Comparison of ENCODE assay signal across 8 cellular contexts in the genomic region with DNA sequence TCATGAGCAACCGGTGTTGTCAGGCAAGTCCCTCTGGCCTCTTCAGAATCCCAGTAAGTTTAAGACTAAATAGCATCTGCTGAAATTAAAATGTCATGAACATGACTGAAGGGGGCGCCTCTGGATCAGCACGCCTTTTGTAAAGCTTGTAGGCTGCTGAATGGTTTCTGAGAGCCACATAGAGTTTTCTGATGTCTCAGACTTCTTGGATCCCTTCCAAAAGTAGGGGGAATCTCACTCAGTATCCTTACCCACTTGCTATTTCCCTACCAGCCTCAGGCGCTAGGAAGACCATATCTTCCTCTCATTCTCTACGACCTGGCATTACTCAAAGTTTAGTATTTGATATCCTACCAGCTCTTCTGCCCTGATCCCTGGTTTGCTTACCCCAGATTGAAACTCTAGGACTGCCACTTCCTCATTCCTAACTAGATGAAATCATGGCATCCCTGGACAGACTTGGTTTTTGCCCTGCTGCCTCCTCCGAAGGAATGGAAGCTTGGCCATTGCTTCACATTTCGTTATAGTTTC.
DNase-seq lines count a peak whose midpoint lies in the region; ATAC-seq lines count a peak whose summit lies in the region.

No MANE protein-coding gene starts in this region.

- ATAC-seq in GM21825 (IDR thresholded peaks at IDR 0.05; ENCODE audit: unreplicated experiment) = no peak
- ATAC-seq in HG03045 (IDR thresholded peaks at IDR 0.05; ENCODE audit: unreplicated experiment) = no peak

- DNase-seq in EH (ENCODE audit: low read depth) (peak; percentile 74), HCEC 1CT (peak; percentile 66), NCI-H446 (lab: John Stamatoyannopoulos, UW) (peak; percentile 5 to 77), foreskin melanocyte (peak; percentile 35)
- DNase-seq in activated CD8-positive, alpha-beta memory T cell treated with anti-CD3 and anti-CD28 coated beads, Interleukin-2, amount 50 U/mL, for 1 hour (ENCODE audit: extremely low read depth) = peak; percentile 20
- peak; percentile 43 to 47 for DNase-seq in stimulated activated CD4-positive, alpha-beta T cell treated with anti-CD3 and anti-CD28 coated beads, Interleukin-4, amount 100 ng/mL, for 4 hours

Comparison
In these comparisons a context has a peak if more than half of its experiments do, and no peak if none do; other contexts are left out.
1. DNase-seq: peak in every context shown above with its lines; median percentile 74 in EH; 66 in HCEC 1CT; 45 in stimulated activated CD4-positive, alpha-beta T cell treated with anti-CD3 and anti-CD28 coated beads, Interleukin-4, amount 100 ng/mL, for 4 hours; 41 in NCI-H446; 35 in foreskin melanocyte; 20 in activated CD8-positive, alpha-beta memory T cell treated with anti-CD3 and anti-CD28 coated beads, Interleukin-2, amount 50 U/mL, for 1 hour.